22 cellular contexts compared by ENCODE assay signal in the genomic region with DNA sequence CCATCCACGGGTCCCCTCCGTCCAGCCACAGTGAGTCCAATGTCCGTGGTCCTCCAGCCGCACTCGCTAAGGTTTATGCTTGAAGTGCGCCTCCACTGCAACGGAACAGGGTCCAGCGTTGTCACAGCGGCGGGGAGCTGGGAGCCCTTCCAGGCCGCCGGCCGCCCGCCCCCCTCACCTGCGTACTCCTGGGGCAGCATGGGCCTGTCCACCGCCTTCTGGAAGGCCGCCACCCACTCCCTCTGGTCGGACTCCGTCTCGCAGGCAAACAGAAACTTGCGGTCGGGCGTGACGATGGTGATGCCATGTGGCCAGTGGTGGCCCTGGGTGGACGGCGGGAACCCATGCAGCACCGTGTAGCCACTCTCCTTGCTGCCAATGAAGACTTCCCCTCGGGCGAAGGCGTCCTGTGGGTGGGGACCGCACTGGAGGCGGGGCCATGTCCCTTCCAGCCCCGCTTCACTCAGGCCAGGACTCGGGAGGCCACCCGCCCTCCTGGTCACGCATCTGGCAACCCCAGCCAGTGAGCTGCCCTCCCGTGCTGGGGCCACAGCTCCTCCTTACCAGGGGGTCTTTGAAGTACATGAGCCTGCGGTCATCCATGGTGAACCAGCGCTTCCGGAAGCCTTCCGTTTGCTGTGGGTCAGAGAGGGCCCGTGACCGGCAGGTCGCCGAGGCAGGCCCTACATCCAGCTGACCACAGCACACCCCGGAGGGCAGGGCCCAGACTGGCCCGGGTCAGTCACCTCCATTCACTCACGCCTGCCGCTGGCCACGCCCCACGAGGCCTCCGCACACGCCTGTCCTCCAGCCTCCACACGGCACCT.
"Had no signal": no experiment of that assay in that cellular context is flagged by ENCODE, and none has a peak within 500 bp of the region (broad histone marks: within the 10 kb centered on the region; RNA-seq: fewer than 3 reads in every experiment).

No MANE protein-coding gene starts in this region.

- H3K4me1 Mint-ChIP-seq: activated CD8-positive, alpha-beta memory T cell treated with anti-CD3 and anti-CD28 coated beads, Interleukin-2, amount 10 ng/mL, durations not matched to agents 7 days and 5 days; central memory CD8-positive, alpha-beta T cell; endodermal cell had no signal

- H3K27me3 Mint-ChIP-seq: activated CD4-positive, alpha-beta memory T cell treated with anti-CD3 and anti-CD28 coated beads, Interleukin-2, amount 10 ng/mL, durations not matched to agents 7 days and 5 days; activated CD8-positive, alpha-beta memory T cell treated with anti-CD3 and anti-CD28 coated beads, Interleukin-2, amount 10 ng/mL, durations not matched to agents 7 days and 5 days; central memory CD8-positive, alpha-beta T cell had no signal

- H3K27ac ChIP-seq: brain microvascular endothelial cell, colonic mucosa, epithelial cell of prostate, foreskin keratinocyte, left lung, neutrophil, pancreas had no signal

- DNase-seq: activated CD4-positive, alpha-beta memory T cell treated with anti-CD3 and anti-CD28 coated beads, Interleukin-2, amount 10 ng/mL, durations not matched to agents 7 days and 5 days; activated CD4-positive, alpha-beta T cell treated with anti-CD3 and anti-CD28 coated beads for 48 hours; activated CD4-positive, CD25-positive, alpha-beta regulatory T cell; activated CD8-positive, alpha-beta memory T cell treated with anti-CD3 and anti-CD28 coated beads, Interleukin-2, amount 10 ng/mL, durations not matched to agents 7 days and 5 days; activated naive CD4-positive, alpha-beta T cell treated with anti-CD3 and anti-CD28 coated beads, Interleukin-2, amount 50 U/mL, for 16 hours; aorta; brain microvascular endothelial cell; colonic mucosa; endodermal cell; foreskin keratinocyte; hippocampal formation; islet precursor cell; mammary epithelial cell; naive B cell; sigmoid colon; stimulated activated naive CD4-positive, alpha-beta T cell; T-helper 9 cell had no signal

- ATAC-seq: activated CD8-positive, alpha-beta memory T cell treated with anti-CD3 and anti-CD28 coated beads, Interleukin-2, amount 10 ng/mL, durations not matched to agents 7 days and 5 days; foreskin keratinocyte; left lung; pancreas had no signal

- H3K4me1 ChIP-seq: foreskin keratinocyte had no signal

- H3K9me3 ChIP-seq: colonic mucosa, left lung, neutrophil, pancreas, sigmoid colon had no signal

- H3K9me3 Mint-ChIP-seq: activated CD4-positive, alpha-beta memory T cell treated with anti-CD3 and anti-CD28 coated beads, Interleukin-2, amount 10 ng/mL, durations not matched to agents 7 days and 5 days; central memory CD8-positive, alpha-beta T cell; endodermal cell; naive B cell had no signal

- FAIRE-seq: pancreas had no signal

- H3K4me3 Mint-ChIP-seq: activated CD4-positive, alpha-beta memory T cell treated with anti-CD3 and anti-CD28 coated beads, Interleukin-2, amount 10 ng/mL, durations not matched to agents 7 days and 5 days; activated CD8-positive, alpha-beta memory T cell treated with anti-CD3 and anti-CD28 coated beads, Interleukin-2, amount 10 ng/mL, durations not matched to agents 7 days and 5 days; central memory CD8-positive, alpha-beta T cell; endodermal cell had no signal

- H3K27ac Mint-ChIP-seq: activated CD4-positive, alpha-beta memory T cell treated with anti-CD3 and anti-CD28 coated beads, Interleukin-2, amount 10 ng/mL, durations not matched to agents 7 days and 5 days; activated CD8-positive, alpha-beta memory T cell treated with anti-CD3 and anti-CD28 coated beads, Interleukin-2, amount 10 ng/mL, durations not matched to agents 7 days and 5 days; endodermal cell had no signal

- H3K4me3 ChIP-seq: colonic mucosa, left lung, pancreas, sigmoid colon had no signal

- H3K27me3 ChIP-seq: brain microvascular endothelial cell, colonic mucosa, foreskin keratinocyte, neutrophil, pancreas, sigmoid colon had no signal
